In genomic region chrX:1507511-1508463, GRCh38 we compare ENCODE assay signal across 8 cellular contexts. TPM values are rescaled to one million over a fixed set of nuclear protein-coding genes. Genes with fewer than 3 reads are reported as not detected.
A peak's percentile ranks its signal among the peaks of the same experiment; 100 is the strongest.
DNase-seq lines count a peak whose midpoint lies in the region; ATAC-seq and TF ChIP-seq lines count a peak whose summit lies in the region.

No MANE protein-coding gene starts in this region.

- ATAC-seq in GM21576 (IDR thresholded peaks at IDR 0.05; ENCODE audit: unreplicated experiment) (peak; percentile 55), gastrocnemius medialis (no peak)
- ATAC-seq in central memory CD8-positive, alpha-beta T cell (replicated peaks; ENCODE audit: extremely low read depth, poor library complexity, severe bottlenecking) = peak; percentile 93

- H3K4me3 Mint-ChIP-seq in central memory CD8-positive, alpha-beta T cell = no peak overlapping the region
- H3K4me3 Mint-ChIP-seq in mesothelial cell of epicardium = no peak overlapping the region

- H3K36me3 Mint-ChIP-seq in central memory CD8-positive, alpha-beta T cell (ENCODE audit: insufficient read depth) = peaks cover 58% of the 10 kb centered on the region
- no peaks in the 10 kb centered on the region for H3K36me3 Mint-ChIP-seq in mesothelial cell of epicardium

- peak; percentile 16 for TF ChIP-seq CTCF in GM13977 (IDR thresholded peaks at IDR 0.05; ENCODE audit: extremely low read depth, insufficient read depth, missing control alignments)
- TF ChIP-seq CTCF in gastrocnemius medialis (IDR thresholded peaks at IDR 0.05 in 4 of 5, conservative IDR thresholded peaks at IDR 0.05 in 1 of 5) = no peak
- TF ChIP-seq CTCF in mesothelial cell of epicardium (IDR thresholded peaks at IDR 0.05; ENCODE audit: unreplicated experiment) = no peak

- no peaks in the 10 kb centered on the region for H3K9me2 ChIP-seq in Karpas-422 (replicated peaks; ENCODE audit: insufficient read depth, low read length)

- TF ChIP-seq POLR2A in gastrocnemius medialis (IDR thresholded peaks at IDR 0.05) = no peak

- no peak overlapping the region for H2AFZ ChIP-seq in Karpas-422 (ENCODE audit: low read length)

- intact Hi-C loops in gastrocnemius medialis (cut with DNase I; ENCODE audit: low total_unique reads) = no loop called here

- H4K20me1 ChIP-seq in Karpas-422 (ENCODE audit: insufficient read depth, low read depth, low read length) = peaks cover 5% of the 10 kb centered on the region; the same call in 1 of the 2 replicates

- H3K27ac Mint-ChIP-seq in central memory CD8-positive, alpha-beta T cell (ENCODE audit: low read depth) = no peak overlapping the region
- H3K27ac Mint-ChIP-seq in mesothelial cell of epicardium = no peak overlapping the region

- peaks cover 19% of the 10 kb centered on the region for H3K36me3 ChIP-seq in Karpas-422 (ENCODE audit: insufficient read depth, low read length)
- no peaks in the 10 kb centered on the region for H3K36me3 ChIP-seq in gastrocnemius medialis

- no peak overlapping the region for H3K4me3 ChIP-seq in Karpas-422 (ENCODE audit: low read length)
- H3K4me3 ChIP-seq in gastrocnemius medialis = no peak overlapping the region

- H3K4me1 Mint-ChIP-seq in central memory CD8-positive, alpha-beta T cell = peaks cover 13% of the 10 kb centered on the region
- H3K4me1 Mint-ChIP-seq in mesothelial cell of epicardium = no peaks in the 10 kb centered on the region

- no peak overlapping the region for H3K4me2 ChIP-seq in Karpas-422 (ENCODE audit: low read depth, low read length, poor library complexity, severe bottlenecking)

- H3K9me3 ChIP-seq in Karpas-422 (ENCODE audit: low read length) (no peaks in the 10 kb centered on the region), gastrocnemius medialis (no peaks in the 10 kb centered on the region)

- H3K27ac ChIP-seq in Karpas-422 (ENCODE audit: low read length) = peak overlapping the region; percentile 26; the same call in 1 of the 2 replicates
- H3K27ac ChIP-seq in gastrocnemius medialis = no peak overlapping the region

- H3K27me3 Mint-ChIP-seq in central memory CD8-positive, alpha-beta T cell = no peaks in the 10 kb centered on the region
- no peaks in the 10 kb centered on the region for H3K27me3 Mint-ChIP-seq in mesothelial cell of epicardium (ENCODE audit: low read depth)

- DNase-seq in GM13977 (ENCODE audit: low spot score) = peak; percentile 77
- no peak for DNase-seq in Karpas-422
- peak; percentile 39 to 84 for DNase-seq in central memory CD8-positive, alpha-beta T cell (ENCODE audit: low spot score in 2 of 2)
- no peak for DNase-seq in NCI-H446 treated with DMSO at 0.1 percent for 48 hours (lab: John Stamatoyannopoulos, UW)
- DNase-seq in gastrocnemius medialis = no peak
- DNase-seq in inferior parietal cortex (ENCODE audit: extremely low spot score) = no peak
- no peak for DNase-seq in mesothelial cell of epicardium (ENCODE audit: low spot score in 2 of 2, unreplicated experiment in 2 of 2)

- no peaks in the 10 kb centered on the region for H3K9me3 Mint-ChIP-seq in central memory CD8-positive, alpha-beta T cell
- peaks cover 9% of the 10 kb centered on the region for H3K9me3 Mint-ChIP-seq in mesothelial cell of epicardium

- no peak overlapping the region for H3K9ac ChIP-seq in Karpas-422 (ENCODE audit: low read length)

- H3K4me1 ChIP-seq in Karpas-422 (ENCODE audit: low read length) = peaks cover 45% of the 10 kb centered on the region
- no peaks in the 10 kb centered on the region for H3K4me1 ChIP-seq in gastrocnemius medialis

- H3K79me2 ChIP-seq in Karpas-422 (ENCODE audit: low read length) = peaks cover 40% of the 10 kb centered on the region

- H3K27me3 ChIP-seq in Karpas-422 (ENCODE audit: low read length) = no peaks in the 10 kb centered on the region
- H3K27me3 ChIP-seq in gastrocnemius medialis = no peaks in the 10 kb centered on the region

- in situ Hi-C loops in GM13977 (cut with MboI; ENCODE audit: low pct_unique_long_range_greater_than_20kb, low sequenced_read_pairs, unreplicated experiment) = no loop called here
- in situ Hi-C loops in gastrocnemius medialis (cut with MboI; ENCODE audit: low sequenced_read_pairs in 4 of 4) = no loop called here

RNA-seq across cellular contexts. Expression of gene P2RY8, which starts 29.2 kb away (rescaled TPM):
- 87.1 and 130 TPM in 2 replicates for total RNA-seq in Karpas-422 (2014; rRNA removed; shearing (Covaris generic); ENCODE audit: low replicate concordance)
- total RNA-seq in gastrocnemius medialis (1 to 10 TPM in 1 of 4 donors, under 1 TPM in 3; 0.36 to 1.1 (median 0.62) TPM), mesothelial cell of epicardium (not detected in 3 replicates)

RNA-seq across cellular contexts. Expression of gene ASMTL, which starts 55.1 kb away (rescaled TPM):
- total RNA-seq in Karpas-422 (2014; rRNA removed; shearing (Covaris generic); ENCODE audit: low replicate concordance) = 18.4 and 51.0 TPM in 2 replicates
- total RNA-seq in gastrocnemius medialis (10 to 100 TPM; 13.6 to 19.5 (median 13.9) TPM), mesothelial cell of epicardium (30.1 to 31.9 TPM (median 31.2 TPM) in 3 replicates)

Comparison
In these comparisons a context has a peak if more than half of its experiments do, and no peak if none do; other contexts are left out.
1. DNase-seq: peak in GM13977 (single experiment) and central memory CD8-positive, alpha-beta T cell (2 of 2); none in Karpas-422 (single experiment), NCI-H446 treated with DMSO at 0.1 percent for 48 hours (single experiment), gastrocnemius medialis (0 of 2), inferior parietal cortex (single experiment) and mesothelial cell of epicardium (0 of 2).
2. ATAC-seq: peak in GM21576 (single experiment) and central memory CD8-positive, alpha-beta T cell (single experiment); none in gastrocnemius medialis (0 of 2).
3. RNA of gene P2RY8, which starts 29.2 kb away (total RNA-seq): 87.1 to 130 TPM in Karpas-422; 0.36 to 1.1 TPM in gastrocnemius medialis and not detected in mesothelial cell of epicardium; every median in the first group is over 10 times any median in the second.